Comparison of ENCODE assay signal across 1 cellular context in the genomic region with DNA sequence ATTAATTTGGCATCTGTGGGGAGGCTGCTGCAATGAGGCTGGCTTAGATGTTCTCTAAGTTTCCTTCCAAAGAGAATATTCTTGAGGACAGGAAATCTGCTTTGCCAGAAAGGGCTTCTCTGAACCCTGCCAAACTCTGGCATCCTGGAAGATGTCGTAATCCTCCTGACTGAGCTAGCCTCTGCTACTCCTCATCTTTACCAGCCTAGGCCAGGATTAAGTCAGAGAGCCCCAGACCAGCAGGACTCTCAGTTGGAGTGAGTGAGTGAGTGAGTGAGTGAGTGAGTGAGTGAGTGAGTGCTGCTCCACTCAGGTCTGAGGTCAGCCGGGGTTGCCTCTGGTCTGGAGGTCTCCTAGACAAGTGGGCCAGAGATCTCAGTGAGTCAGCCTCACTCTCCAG.
TF ChIP-seq lines count a peak whose summit lies in the region.

No MANE protein-coding gene starts in this region.

TF ChIP-seq in GM23338, 12 proteins besides CTCF, POLR2A, EP300 and RAD21 (continued from another document):
- TF ChIP-seq ZNF462 (CRISPR knock-in tag; IDR thresholded peaks at IDR 0.05) (no peak), ETS1 (IDR thresholded peaks at IDR 0.05) (no peak), EZH2 (IDR thresholded peaks at IDR 0.05; ENCODE audit: low read depth, unreplicated experiment) (no peak), REST (IDR thresholded peaks at IDR 0.05; ENCODE audit: unreplicated experiment) (no peak)
